In the genomic region with DNA sequence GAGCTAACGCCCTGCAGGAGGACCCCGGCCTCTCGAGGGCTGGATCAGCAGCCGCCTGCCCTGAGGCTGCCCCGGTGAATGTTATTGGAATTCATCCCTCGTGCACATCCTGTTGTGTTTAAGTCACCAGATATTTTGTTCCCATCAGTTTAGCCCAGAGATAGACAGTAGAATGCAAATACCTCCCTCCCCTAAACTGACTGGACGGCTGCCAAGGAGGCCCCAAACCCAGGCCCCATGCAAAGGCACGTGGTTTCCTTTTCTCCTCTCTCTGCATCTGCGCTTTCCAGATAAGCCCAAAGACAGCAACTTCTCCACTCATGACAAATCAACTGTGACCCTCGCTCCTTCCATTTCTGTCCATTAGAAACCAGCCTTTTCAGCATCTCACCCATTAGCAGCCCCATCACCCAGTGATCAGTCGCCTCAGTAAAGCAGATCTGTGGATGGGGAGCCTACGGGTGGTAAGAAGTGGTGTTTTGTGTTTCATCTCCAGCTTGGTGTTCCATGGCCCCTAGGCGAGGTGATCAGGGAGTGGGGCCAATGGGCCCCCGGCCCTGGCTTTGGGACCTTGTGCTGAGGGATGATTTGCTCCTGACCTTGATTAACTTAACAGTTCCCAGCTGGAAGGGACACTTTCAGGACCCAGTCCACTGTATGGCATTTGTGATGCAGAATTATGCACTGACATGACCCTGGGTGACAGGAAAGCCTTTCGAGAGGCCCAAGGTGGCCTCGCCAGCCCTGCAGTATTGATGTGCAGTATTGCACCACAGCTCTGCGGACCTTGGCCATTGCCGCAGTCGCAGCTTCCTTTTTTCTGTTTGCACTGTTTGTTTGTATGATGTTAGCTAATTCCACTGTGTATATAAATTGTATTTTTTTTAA, we compare ENCODE assay signal across 1 cellular context.
TF ChIP-seq lines count a peak whose summit lies in the region.

No MANE protein-coding gene starts in this region.

TF ChIP-seq in HepG2, 621 proteins besides CTCF, POLR2A, EP300 and RAD21 (continued from another document and continues in another):
- TF ChIP-seq, protein P1, sequence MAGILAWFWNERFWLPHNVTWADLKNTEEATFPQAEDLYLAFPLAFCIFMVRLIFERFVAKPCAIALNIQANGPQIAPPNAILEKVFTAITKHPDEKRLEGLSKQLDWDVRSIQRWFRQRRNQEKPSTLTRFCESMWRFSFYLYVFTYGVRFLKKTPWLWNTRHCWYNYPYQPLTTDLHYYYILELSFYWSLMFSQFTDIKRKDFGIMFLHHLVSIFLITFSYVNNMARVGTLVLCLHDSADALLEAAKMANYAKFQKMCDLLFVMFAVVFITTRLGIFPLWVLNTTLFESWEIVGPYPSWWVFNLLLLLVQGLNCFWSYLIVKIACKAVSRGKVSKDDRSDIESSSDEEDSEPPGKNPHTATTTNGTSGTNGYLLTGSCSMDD (CRISPR knock-in tag; IDR thresholded peaks at IDR 0.05): no peak
- TF ChIP-seq ZNF138 (CRISPR knock-in tag; IDR thresholded peaks at IDR 0.05; ENCODE audit: low read depth) (no peak), GLI4 (CRISPR knock-in tag; IDR thresholded peaks at IDR 0.05; ENCODE audit: borderline replicate concordance) (no peak), ZNF136 (CRISPR knock-in tag; IDR thresholded peaks at IDR 0.05; ENCODE audit: low read depth) (no peak; the same call in 1 of the 2 replicates), ZSCAN9 (CRISPR knock-in tag; IDR thresholded peaks at IDR 0.05; ENCODE audit: borderline replicate concordance) (peak; percentile 53; the same call in 1 of the 2 replicates), GTF3A (CRISPR knock-in tag; conservative IDR thresholded peaks at IDR 0.05) (no peak), PAX8 (CRISPR knock-in tag; IDR thresholded peaks at IDR 0.05; ENCODE audit: borderline replicate concordance) (no peak), HDAC1 (CRISPR knock-in tag; IDR thresholded peaks at IDR 0.05) (peak; percentile 65; the same call in 1 of the 2 replicates), YEATS2 (CRISPR knock-in tag; IDR thresholded peaks at IDR 0.05; ENCODE audit: borderline replicate concordance) (peak; percentile 2; the same call in 1 of the 2 replicates), SUZ12 (IDR thresholded peaks at IDR 0.05; ENCODE audit: low read depth, low read length) (no peak), ZSCAN30 (CRISPR knock-in tag; IDR thresholded peaks at IDR 0.05) (no peak), ZNF570 (CRISPR knock-in tag; IDR thresholded peaks at IDR 0.05; ENCODE audit: borderline replicate concordance) (no peak), ZNF274 (CRISPR knock-in tag; IDR thresholded peaks at IDR 0.05) (no peak; the same call in none of the 2 replicates), ZNF615 (CRISPR knock-in tag; IDR thresholded peaks at IDR 0.05; ENCODE audit: borderline replicate concordance) (no peak), RFX5 (IDR thresholded peaks at IDR 0.05; ENCODE audit: low read depth, low read length) (no peak), KDM1A (CRISPR knock-in tag; IDR thresholded peaks at IDR 0.05) (peak; percentile 65; the same call in 1 of the 2 replicates), ZIK1 (CRISPR knock-in tag; IDR thresholded peaks at IDR 0.05; ENCODE audit: borderline replicate concordance, low read depth) (no peak), SOX13 (IDR thresholded peaks at IDR 0.05) (peak; percentile 77), SOX13 (CRISPR knock-in tag; conservative IDR thresholded peaks at IDR 0.05 in 1 of 2, IDR thresholded peaks at IDR 0.05 in 1 of 2) (peak in 1 of 2 experiments; percentile 92; a peak in 2 of 4 replicates), EED (CRISPR knock-in tag; IDR thresholded peaks at IDR 0.05) (no peak), DR1 (CRISPR knock-in tag; IDR thresholded peaks at IDR 0.05) (no peak), MED1 (CRISPR knock-in tag; IDR thresholded peaks at IDR 0.05) (peak; percentile 97), ZNF143 (CRISPR knock-in tag; IDR thresholded peaks at IDR 0.05) (no peak), ZNF484 (CRISPR knock-in tag; IDR thresholded peaks at IDR 0.05; ENCODE audit: borderline replicate concordance, low read depth) (no peak), BRCA1 (CRISPR knock-in tag; IDR thresholded peaks at IDR 0.05) (no peak), KLF9 (CRISPR knock-in tag; IDR thresholded peaks at IDR 0.05; ENCODE audit: low read depth) (no peak), MIER2 (CRISPR knock-in tag; IDR thresholded peaks at IDR 0.05) (peak; percentile 91), HNRNPUL1 (IDR thresholded peaks at IDR 0.05; ENCODE audit: low read depth, low read length) (no peak), YY1 (IDR thresholded peaks at IDR 0.05; ENCODE audit: insufficient read depth, insufficient replicate concordance, low read depth, low read length) (peak; percentile 29), ZNF350 (CRISPR knock-in tag; IDR thresholded peaks at IDR 0.05; ENCODE audit: borderline replicate concordance, low read depth) (peak; percentile 84), FIP1L1 (IDR thresholded peaks at IDR 0.05; ENCODE audit: borderline replicate concordance, insufficient read depth, low read depth, low read length) (no peak), PAF1 (CRISPR knock-in tag; IDR thresholded peaks at IDR 0.05) (no peak), MATR3 (CRISPR knock-in tag; IDR thresholded peaks at IDR 0.05) (no peak), ZBTB7B (CRISPR knock-in tag; IDR thresholded peaks at IDR 0.05) (peak; percentile 74; the same call in 1 of the 2 replicates), HNRNPK (IDR thresholded peaks at IDR 0.05; ENCODE audit: low read depth, low read length, poor library complexity, severe bottlenecking) (no peak), ZNF577 (CRISPR knock-in tag; IDR thresholded peaks at IDR 0.05; ENCODE audit: borderline replicate concordance, low read depth) (no peak), ZNF562 (CRISPR knock-in tag; IDR thresholded peaks at IDR 0.05; ENCODE audit: borderline replicate concordance) (no peak), NCOA5 (CRISPR knock-in tag; IDR thresholded peaks at IDR 0.05) (no peak), SAFB2 (CRISPR knock-in tag; IDR thresholded peaks at IDR 0.05; ENCODE audit: borderline replicate concordance, low read depth) (no peak; the same call in 1 of the 2 replicates)
- TF ChIP-seq, protein P2, sequence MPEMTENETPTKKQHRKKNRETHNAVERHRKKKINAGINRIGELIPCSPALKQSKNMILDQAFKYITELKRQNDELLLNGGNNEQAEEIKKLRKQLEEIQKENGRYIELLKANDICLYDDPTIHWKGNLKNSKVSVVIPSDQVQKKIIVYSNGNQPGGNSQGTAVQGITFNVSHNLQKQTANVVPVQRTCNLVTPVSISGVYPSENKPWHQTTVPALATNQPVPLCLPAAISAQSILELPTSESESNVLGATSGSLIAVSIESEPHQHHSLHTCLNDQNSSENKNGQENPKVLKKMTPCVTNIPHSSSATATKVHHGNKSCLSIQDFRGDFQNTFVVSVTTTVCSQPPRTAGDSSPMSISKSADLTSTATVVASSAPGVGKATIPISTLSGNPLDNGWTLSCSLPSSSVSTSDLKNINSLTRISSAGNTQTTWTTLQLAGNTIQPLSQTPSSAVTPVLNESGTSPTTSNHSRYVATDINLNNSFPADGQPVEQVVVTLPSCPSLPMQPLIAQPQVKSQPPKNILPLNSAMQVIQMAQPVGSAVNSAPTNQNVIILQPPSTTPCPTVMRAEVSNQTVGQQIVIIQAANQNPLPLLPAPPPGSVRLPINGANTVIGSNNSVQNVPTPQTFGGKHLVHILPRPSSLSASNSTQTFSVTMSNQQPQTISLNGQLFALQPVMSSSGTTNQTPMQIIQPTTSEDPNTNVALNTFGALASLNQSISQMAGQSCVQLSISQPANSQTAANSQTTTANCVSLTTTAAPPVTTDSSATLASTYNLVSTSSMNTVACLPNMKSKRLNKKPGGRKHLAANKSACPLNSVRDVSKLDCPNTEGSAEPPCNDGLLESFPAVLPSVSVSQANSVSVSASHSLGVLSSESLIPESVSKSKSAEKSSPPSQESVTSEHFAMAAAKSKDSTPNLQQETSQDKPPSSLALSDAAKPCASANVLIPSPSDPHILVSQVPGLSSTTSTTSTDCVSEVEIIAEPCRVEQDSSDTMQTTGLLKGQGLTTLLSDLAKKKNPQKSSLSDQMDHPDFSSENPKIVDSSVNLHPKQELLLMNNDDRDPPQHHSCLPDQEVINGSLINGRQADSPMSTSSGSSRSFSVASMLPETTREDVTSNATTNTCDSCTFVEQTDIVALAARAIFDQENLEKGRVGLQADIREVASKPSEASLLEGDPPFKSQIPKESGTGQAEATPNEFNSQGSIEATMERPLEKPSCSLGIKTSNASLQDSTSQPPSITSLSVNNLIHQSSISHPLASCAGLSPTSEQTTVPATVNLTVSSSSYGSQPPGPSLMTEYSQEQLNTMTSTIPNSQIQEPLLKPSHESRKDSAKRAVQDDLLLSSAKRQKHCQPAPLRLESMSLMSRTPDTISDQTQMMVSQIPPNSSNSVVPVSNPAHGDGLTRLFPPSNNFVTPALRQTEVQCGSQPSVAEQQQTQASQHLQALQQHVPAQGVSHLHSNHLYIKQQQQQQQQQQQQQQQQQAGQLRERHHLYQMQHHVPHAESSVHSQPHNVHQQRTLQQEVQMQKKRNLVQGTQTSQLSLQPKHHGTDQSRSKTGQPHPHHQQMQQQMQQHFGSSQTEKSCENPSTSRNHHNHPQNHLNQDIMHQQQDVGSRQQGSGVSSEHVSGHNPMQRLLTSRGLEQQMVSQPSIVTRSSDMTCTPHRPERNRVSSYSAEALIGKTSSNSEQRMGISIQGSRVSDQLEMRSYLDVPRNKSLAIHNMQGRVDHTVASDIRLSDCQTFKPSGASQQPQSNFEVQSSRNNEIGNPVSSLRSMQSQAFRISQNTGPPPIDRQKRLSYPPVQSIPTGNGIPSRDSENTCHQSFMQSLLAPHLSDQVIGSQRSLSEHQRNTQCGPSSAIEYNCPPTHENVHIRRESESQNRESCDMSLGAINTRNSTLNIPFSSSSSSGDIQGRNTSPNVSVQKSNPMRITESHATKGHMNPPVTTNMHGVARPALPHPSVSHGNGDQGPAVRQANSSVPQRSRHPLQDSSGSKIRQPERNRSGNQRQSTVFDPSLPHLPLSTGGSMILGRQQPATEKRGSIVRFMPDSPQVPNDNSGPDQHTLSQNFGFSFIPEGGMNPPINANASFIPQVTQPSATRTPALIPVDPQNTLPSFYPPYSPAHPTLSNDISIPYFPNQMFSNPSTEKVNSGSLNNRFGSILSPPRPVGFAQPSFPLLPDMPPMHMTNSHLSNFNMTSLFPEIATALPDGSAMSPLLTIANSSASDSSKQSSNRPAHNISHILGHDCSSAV (CRISPR knock-in tag; IDR thresholded peaks at IDR 0.05; ENCODE audit: borderline replicate concordance): no peak
- TF ChIP-seq, protein P3, sequence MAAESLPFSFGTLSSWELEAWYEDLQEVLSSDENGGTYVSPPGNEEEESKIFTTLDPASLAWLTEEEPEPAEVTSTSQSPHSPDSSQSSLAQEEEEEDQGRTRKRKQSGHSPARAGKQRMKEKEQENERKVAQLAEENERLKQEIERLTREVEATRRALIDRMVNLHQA (CRISPR knock-in tag; IDR thresholded peaks at IDR 0.05): no peak
- TF ChIP-seq, protein P4, sequence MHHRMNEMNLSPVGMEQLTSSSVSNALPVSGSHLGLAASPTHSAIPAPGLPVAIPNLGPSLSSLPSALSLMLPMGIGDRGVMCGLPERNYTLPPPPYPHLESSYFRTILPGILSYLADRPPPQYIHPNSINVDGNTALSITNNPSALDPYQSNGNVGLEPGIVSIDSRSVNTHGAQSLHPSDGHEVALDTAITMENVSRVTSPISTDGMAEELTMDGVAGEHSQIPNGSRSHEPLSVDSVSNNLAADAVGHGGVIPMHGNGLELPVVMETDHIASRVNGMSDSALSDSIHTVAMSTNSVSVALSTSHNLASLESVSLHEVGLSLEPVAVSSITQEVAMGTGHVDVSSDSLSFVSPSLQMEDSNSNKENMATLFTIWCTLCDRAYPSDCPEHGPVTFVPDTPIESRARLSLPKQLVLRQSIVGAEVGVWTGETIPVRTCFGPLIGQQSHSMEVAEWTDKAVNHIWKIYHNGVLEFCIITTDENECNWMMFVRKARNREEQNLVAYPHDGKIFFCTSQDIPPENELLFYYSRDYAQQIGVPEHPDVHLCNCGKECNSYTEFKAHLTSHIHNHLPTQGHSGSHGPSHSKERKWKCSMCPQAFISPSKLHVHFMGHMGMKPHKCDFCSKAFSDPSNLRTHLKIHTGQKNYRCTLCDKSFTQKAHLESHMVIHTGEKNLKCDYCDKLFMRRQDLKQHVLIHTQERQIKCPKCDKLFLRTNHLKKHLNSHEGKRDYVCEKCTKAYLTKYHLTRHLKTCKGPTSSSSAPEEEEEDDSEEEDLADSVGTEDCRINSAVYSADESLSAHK (CRISPR knock-in tag; IDR thresholded peaks at IDR 0.05; ENCODE audit: borderline replicate concordance): no peak
- TF ChIP-seq, protein P5, sequence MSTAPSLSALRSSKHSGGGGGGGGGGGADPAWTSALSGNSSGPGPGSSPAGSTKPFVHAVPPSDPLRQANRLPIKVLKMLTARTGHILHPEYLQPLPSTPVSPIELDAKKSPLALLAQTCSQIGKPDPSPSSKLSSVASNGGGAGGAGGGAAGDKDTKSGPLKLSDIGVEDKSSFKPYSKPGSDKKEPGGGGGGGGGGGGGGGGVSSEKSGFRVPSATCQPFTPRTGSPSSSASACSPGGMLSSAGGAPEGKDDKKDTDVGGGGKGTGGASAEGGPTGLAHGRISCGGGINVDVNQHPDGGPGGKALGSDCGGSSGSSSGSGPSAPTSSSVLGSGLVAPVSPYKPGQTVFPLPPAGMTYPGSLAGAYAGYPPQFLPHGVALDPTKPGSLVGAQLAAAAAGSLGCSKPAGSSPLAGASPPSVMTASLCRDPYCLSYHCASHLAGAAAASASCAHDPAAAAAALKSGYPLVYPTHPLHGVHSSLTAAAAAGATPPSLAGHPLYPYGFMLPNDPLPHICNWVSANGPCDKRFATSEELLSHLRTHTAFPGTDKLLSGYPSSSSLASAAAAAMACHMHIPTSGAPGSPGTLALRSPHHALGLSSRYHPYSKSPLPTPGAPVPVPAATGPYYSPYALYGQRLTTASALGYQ (CRISPR knock-in tag; IDR thresholded peaks at IDR 0.05): peak; percentile 72; the same call in 1 of the 2 replicates
- TF ChIP-seq, protein P6, sequence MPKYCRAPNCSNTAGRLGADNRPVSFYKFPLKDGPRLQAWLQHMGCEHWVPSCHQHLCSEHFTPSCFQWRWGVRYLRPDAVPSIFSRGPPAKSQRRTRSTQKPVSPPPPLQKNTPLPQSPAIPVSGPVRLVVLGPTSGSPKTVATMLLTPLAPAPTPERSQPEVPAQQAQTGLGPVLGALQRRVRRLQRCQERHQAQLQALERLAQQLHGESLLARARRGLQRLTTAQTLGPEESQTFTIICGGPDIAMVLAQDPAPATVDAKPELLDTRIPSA (CRISPR knock-in tag; IDR thresholded peaks at IDR 0.05; ENCODE audit: borderline replicate concordance): no peak
- TF ChIP-seq, protein P7, sequence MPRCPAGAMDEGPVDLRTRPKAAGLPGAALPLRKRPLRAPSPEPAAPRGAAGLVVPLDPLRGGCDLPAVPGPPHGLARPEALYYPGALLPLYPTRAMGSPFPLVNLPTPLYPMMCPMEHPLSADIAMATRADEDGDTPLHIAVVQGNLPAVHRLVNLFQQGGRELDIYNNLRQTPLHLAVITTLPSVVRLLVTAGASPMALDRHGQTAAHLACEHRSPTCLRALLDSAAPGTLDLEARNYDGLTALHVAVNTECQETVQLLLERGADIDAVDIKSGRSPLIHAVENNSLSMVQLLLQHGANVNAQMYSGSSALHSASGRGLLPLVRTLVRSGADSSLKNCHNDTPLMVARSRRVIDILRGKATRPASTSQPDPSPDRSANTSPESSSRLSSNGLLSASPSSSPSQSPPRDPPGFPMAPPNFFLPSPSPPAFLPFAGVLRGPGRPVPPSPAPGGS (CRISPR knock-in tag; IDR thresholded peaks at IDR 0.05): 0 out of 2 replicates have a peak, but pooled peaks have one; percentile 63
- TF ChIP-seq, protein P8, sequence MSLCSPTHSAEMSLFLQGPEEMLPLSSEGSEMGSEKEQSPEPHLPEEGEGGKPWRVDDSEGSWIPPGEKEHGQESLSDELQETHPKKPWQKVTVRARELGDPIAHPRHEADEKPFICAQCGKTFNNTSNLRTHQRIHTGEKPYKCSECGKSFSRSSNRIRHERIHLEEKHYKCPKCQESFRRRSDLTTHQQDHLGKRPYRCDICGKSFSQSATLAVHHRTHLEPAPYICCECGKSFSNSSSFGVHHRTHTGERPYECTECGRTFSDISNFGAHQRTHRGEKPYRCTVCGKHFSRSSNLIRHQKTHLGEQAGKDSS (CRISPR knock-in tag; IDR thresholded peaks at IDR 0.05; ENCODE audit: borderline replicate concordance, low read depth): peak; percentile 53; the same call in 1 of the 2 replicates
